In the genomic region with DNA sequence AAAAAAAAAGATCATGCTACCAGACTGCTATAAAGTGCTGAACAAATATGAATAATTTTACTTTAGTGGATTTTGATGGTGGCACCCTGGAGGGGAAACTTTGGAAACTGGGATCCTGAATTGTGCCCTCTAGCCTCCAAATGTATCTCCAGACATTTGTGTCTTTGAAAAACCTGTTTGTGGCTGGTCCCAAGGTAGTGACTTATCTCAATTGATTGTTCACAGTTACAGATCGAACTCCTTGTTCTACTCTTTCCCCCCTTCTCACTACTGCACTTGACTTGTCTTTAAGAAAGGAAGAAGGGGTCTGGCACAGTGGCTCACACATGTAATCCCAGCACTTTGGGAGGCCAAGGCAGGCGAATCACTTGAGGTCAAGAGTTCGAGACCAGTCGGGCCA, we compare ENCODE assay signal across 30 cellular contexts. TPM values are rescaled to one million over a fixed set of nuclear protein-coding genes. Genes with fewer than 3 reads are reported as not detected.
"Had no signal": no experiment of that assay in that cellular context is flagged by ENCODE, and none has a peak within 500 bp of the region (broad histone marks: within the 10 kb centered on the region; RNA-seq: fewer than 3 reads in every experiment).

No MANE protein-coding gene starts in this region.

- H3K27ac Mint-ChIP-seq: naive B cell; nephron; progenitor cell of endocrine pancreas; stimulated activated memory B cell treated with anti-CD40 and anti-IgM and Interleukin-4, amounts not matched to agents 10 μg/mL and 1 μg/mL and 100 μg/mL, for 72 hours; stimulated activated naive CD8-positive, alpha-beta T cell treated with anti-CD3 and anti-CD28 coated beads, Interleukin-15, amount 100 ng/mL, for 72 hours; type B pancreatic cell had no signal

- H3K27ac ChIP-seq: heart right ventricle, left lung, lower lobe of right lung, ovary, right atrium auricular region, right lobe of liver, tibial nerve, uterus had no signal

- H3K4me3 ChIP-seq: heart right ventricle, left lung, lower lobe of right lung, ovary, right atrium auricular region, right lobe of liver, smooth muscle cell, tibial nerve, uterus had no signal

- H3K4me1 ChIP-seq: right lobe of liver had no signal

- H3K4me1 Mint-ChIP-seq: nephron had no signal

- H3K4me3 Mint-ChIP-seq: nephron; neural crest cell; stimulated activated memory B cell treated with anti-CD40 and anti-IgM and Interleukin-4, amounts not matched to agents 10 μg/mL and 1 μg/mL and 100 μg/mL, for 72 hours; stimulated activated naive CD8-positive, alpha-beta T cell treated with anti-CD3 and anti-CD28 coated beads, Interleukin-15, amount 100 ng/mL, for 72 hours; type B pancreatic cell had no signal

- H3K4me2 ChIP-seq: smooth muscle cell had no signal

- H3K36me3 Mint-ChIP-seq: naive B cell; stimulated activated memory B cell treated with anti-CD40 and anti-IgM and Interleukin-4, amounts not matched to agents 10 μg/mL and 1 μg/mL and 100 μg/mL, for 72 hours; type B pancreatic cell had no signal

- H3K27me3 ChIP-seq: ovary, right atrium auricular region, right lobe of liver, uterus had no signal

- DNase-seq: heart right ventricle; hippocampal formation; left colon; left lung; lower lobe of right lung; mammary epithelial cell; mesenchymal stem cell; naive B cell; nucleus accumbens; ovary; right lobe of liver; stimulated activated CD4-positive, alpha-beta T cell treated with anti-CD3 and anti-CD28 coated beads, Interleukin-1b, Interleukin-23, amount 100 ng/mL, for 48 hours; stimulated activated CD4-positive, alpha-beta T cell treated with anti-CD3 and anti-CD28 coated beads, Interleukin-2, amount 100 ng/mL, for 48 hours; stimulated activated CD4-positive, alpha-beta T cell treated with anti-CD3 and anti-CD28 coated beads, Interleukin-4, amount 100 ng/mL, for 4 hours; stimulated activated CD8-positive, alpha-beta memory T cell treated with anti-CD3 and anti-CD28 coated beads, Interleukin-4, amount 100 ng/mL, for 48 hours; stimulated activated naive CD4-positive, alpha-beta T cell treated with Interleukin-2 at 50 U/mL for 16 hours; stimulated activated naive CD8-positive, alpha-beta T cell treated with anti-CD3 and anti-CD28 coated beads, Interleukin-15, amount 100 ng/mL, for 72 hours; substantia nigra; uterus had no signal

- H3K9me3 Mint-ChIP-seq: nephron; neural crest cell; stimulated activated memory B cell treated with anti-CD40 and anti-IgM and Interleukin-4, amounts not matched to agents 10 μg/mL and 1 μg/mL and 100 μg/mL, for 72 hours; stimulated activated naive CD8-positive, alpha-beta T cell treated with anti-CD3 and anti-CD28 coated beads, Interleukin-15, amount 100 ng/mL, for 72 hours; type B pancreatic cell had no signal

- H3K27me3 Mint-ChIP-seq: progenitor cell of endocrine pancreas, type B pancreatic cell had no signal

- FAIRE-seq: keratinocyte had no signal

- H3K36me3 ChIP-seq: heart right ventricle, ovary, right atrium auricular region, tibial nerve, uterus had no signal

- H3K9me3 ChIP-seq: heart right ventricle, left lung, lower lobe of right lung, ovary, right atrium auricular region, right lobe of liver, tibial nerve, uterus had no signal

RNA-seq across cellular contexts. Expression of gene RGL3, which starts 10.5 kb away (rescaled TPM):
- total RNA-seq: mononuclear cell, skeletal muscle tissue had no signal
- polyA plus RNA-seq: keratinocyte had no signal

RNA-seq across cellular contexts. Expression of gene ODAD3, which starts 26.3 kb away (rescaled TPM):
- total RNA-seq: mononuclear cell, skeletal muscle tissue, smooth muscle cell had no signal
